In genomic region chr2:129396980-129397599, GRCh38 we compare ENCODE assay signal across 8 cellular contexts.
DNase-seq lines count a peak whose midpoint lies in the region; ATAC-seq and TF ChIP-seq lines count a peak whose summit lies in the region.

No MANE protein-coding gene starts in this region.

- intact Hi-C loops in PC-3 (cut with micrococcal nuclease): no loop called here

- peak; percentile 83 for DNase-seq in Ammon's horn (ENCODE audit: low spot score)
- peak; percentile 36 for DNase-seq in PC-3
- peak; percentile 5 to 11 for DNase-seq in fibroblast of lung (ENCODE audit: low read depth in 2 of 2)
- DNase-seq in GDM1 (lab: John Stamatoyannopoulos, UW): no peak

- H4K20me1 ChIP-seq in PC-3 (ENCODE audit: low read length) (no peaks in the 10 kb centered on the region), fibroblast of lung (ENCODE audit: control insufficient read depth, extremely low read depth, insufficient read depth, low read length) (no peaks in the 10 kb centered on the region)

- H3K27me3 ChIP-seq in PC-3 (ENCODE audit: low read length): no peaks in the 10 kb centered on the region
- H3K27me3 ChIP-seq in fibroblast of lung (ENCODE audit: control insufficient read depth, insufficient read depth, low read length): no peaks in the 10 kb centered on the region
- H3K27me3 ChIP-seq in parathyroid adenoma (ENCODE audit: control insufficient read depth, insufficient read depth, low read length): no peaks in the 10 kb centered on the region

- H3K27ac ChIP-seq in PC-3 (ENCODE audit: low read length) (no peak overlapping the region), fibroblast of lung (ENCODE audit: insufficient read depth, low read length) (no peak overlapping the region), parathyroid adenoma (no peak overlapping the region)

- no peaks in the 10 kb centered on the region for H3F3A ChIP-seq in PC-3 (ENCODE audit: low read length, unreplicated experiment)

- H3K9me3 ChIP-seq in PC-3 (ENCODE audit: low read length) (0 out of 2 replicates have a peak, but pooled peaks cover 5% of the 10 kb centered on the region), fibroblast of lung (ENCODE audit: control insufficient read depth, insufficient read depth, low read depth, low read length) (no peaks in the 10 kb centered on the region), parathyroid adenoma (ENCODE audit: control insufficient read depth, low read length) (no peaks in the 10 kb centered on the region)

- ATAC-seq in GM18868 (IDR thresholded peaks at IDR 0.05; ENCODE audit: unreplicated experiment) (peak; percentile 86), HG03571 (IDR thresholded peaks at IDR 0.05; ENCODE audit: unreplicated experiment) (peak; percentile 72), PC-3 (no peak), GM21515 (IDR thresholded peaks at IDR 0.05; ENCODE audit: unreplicated experiment) (no peak)

- no peak overlapping the region for H3K9ac ChIP-seq in PC-3 (ENCODE audit: low read length)
- no peak overlapping the region for H3K9ac ChIP-seq in fibroblast of lung (ENCODE audit: insufficient read depth, low read length)
- H3K9ac ChIP-seq in parathyroid adenoma: no peak overlapping the region

- H3K36me3 ChIP-seq in PC-3 (ENCODE audit: low read depth, low read length) (no peaks in the 10 kb centered on the region), fibroblast of lung (ENCODE audit: control insufficient read depth, insufficient read depth, low read length) (no peaks in the 10 kb centered on the region), parathyroid adenoma (ENCODE audit: control insufficient read depth, insufficient read depth, low read length) (no peaks in the 10 kb centered on the region)

- TF ChIP-seq CTCF in PC-3 (conservative IDR thresholded peaks at IDR 0.05; ENCODE audit: low read depth, low read length) (peak; percentile 59), fibroblast of lung (conservative IDR thresholded peaks at IDR 0.05 in 1 of 2, IDR thresholded peaks at IDR 0.05 in 1 of 2; ENCODE audit: low read depth in 1 of 2, low read length in 2 of 2) (peak in 1 of 2 donors; percentile 43), parathyroid adenoma (IDR thresholded peaks at IDR 0.05) (peak; percentile 60)

- H3K4me2 ChIP-seq in PC-3 (ENCODE audit: low read length) (no peak overlapping the region), fibroblast of lung (ENCODE audit: extremely low read depth, insufficient read depth, low read length) (no peak overlapping the region), parathyroid adenoma (ENCODE audit: low read length) (no peak overlapping the region)

- no TSS peak for BruUV-seq in PC-3 (replicated peaks; lab: Mats Ljungman, UMichigan)

- CTCF ChIA-PET in PC-3 (lab: Charles Lee): no interaction called here

- POLR2A ChIA-PET in PC-3 (lab: Charles Lee; ENCODE audit: unreplicated experiment): no interaction called here

- no peaks in the 10 kb centered on the region for H3K9me2 ChIP-seq in PC-3 (replicated peaks; ENCODE audit: low read length)

- H3K4me3 ChIP-seq in PC-3 (ENCODE audit: low read length): no peak overlapping the region
- no peak overlapping the region for H3K4me3 ChIP-seq in fibroblast of lung (replicated peaks in 1 of 4; ENCODE audit: control extremely low read depth in 1 of 4, insufficient read depth in 1 of 4, low read depth in 3 of 4, low read length in 4 of 4)
- no peak overlapping the region for H3K4me3 ChIP-seq in parathyroid adenoma (ENCODE audit: low read depth, low read length)

- H3K4me1 ChIP-seq in PC-3 (ENCODE audit: insufficient read depth, low read length) (no peaks in the 10 kb centered on the region), fibroblast of lung (ENCODE audit: control insufficient read depth, extremely low read depth, insufficient read depth, low read length) (no peaks in the 10 kb centered on the region), parathyroid adenoma (peaks cover 9% of the 10 kb centered on the region)

- H3K79me2 ChIP-seq in PC-3 (ENCODE audit: low read length): no peaks in the 10 kb centered on the region
- no peaks in the 10 kb centered on the region for H3K79me2 ChIP-seq in fibroblast of lung (ENCODE audit: control insufficient read depth, insufficient read depth, low read length)
- H3K79me2 ChIP-seq in parathyroid adenoma: no peaks in the 10 kb centered on the region

- H2AFZ ChIP-seq in PC-3 (ENCODE audit: low read length) (no peak overlapping the region), fibroblast of lung (ENCODE audit: low read length) (no peak overlapping the region), parathyroid adenoma (no peak overlapping the region)

Comparison
In these comparisons a context has a peak if more than half of its experiments do, and no peak if none do; other contexts are left out.
1. ATAC-seq: peak in GM18868 (single experiment) and HG03571 (single experiment); none in PC-3 (single experiment) and GM21515 (single experiment).